In genomic region chr19:39828634-39829032, GRCh38 we compare ENCODE assay signal across 15 cellular contexts. TPM values are rescaled to one million over a fixed set of nuclear protein-coding genes. Genes with fewer than 3 reads are reported as not detected.
DNase-seq lines count a peak whose midpoint lies in the region; ATAC-seq, FAIRE-seq and TF ChIP-seq lines count a peak whose summit lies in the region.
"Had no signal": no experiment of that assay in that cellular context is flagged by ENCODE, and none has a peak within 500 bp of the region (broad histone marks: within the 10 kb centered on the region; RNA-seq: fewer than 3 reads in every experiment).

No MANE protein-coding gene starts in this region.

- TF ChIP-seq POLR2A in GM12891 (IDR thresholded peaks at IDR 0.05; ENCODE audit: low read depth, low read length), result no peak

- intact Hi-C loops in activated CD8-positive, alpha-beta T cell treated with anti-CD3 and anti-CD28 coated beads for 36 hours (cut with micrococcal nuclease), result no loop called here
- intact Hi-C loops in left cardiac atrium (cut with DNase I), result no loop called here

- H3K4me3 Mint-ChIP-seq in activated CD8-positive, alpha-beta T cell treated with anti-CD3 and anti-CD28 coated beads for 36 hours, result peak overlapping the region; percentile 25
- H3K4me3 Mint-ChIP-seq in neural crest cell, result peak overlapping the region; percentile 60
- H3K4me3 Mint-ChIP-seq in naive thymus-derived CD8-positive, alpha-beta T cell, result peak overlapping the region in 4 of 10 donors; percentile 20 to 75 (median 32)

- peaks cover 22% of the 10 kb centered on the region for H3K4me1 Mint-ChIP-seq in activated CD8-positive, alpha-beta T cell treated with anti-CD3 and anti-CD28 coated beads for 36 hours (ENCODE audit: low read depth)
- H3K4me1 Mint-ChIP-seq in neural crest cell, result peaks cover 27% of the 10 kb centered on the region
- H3K4me1 Mint-ChIP-seq in naive thymus-derived CD8-positive, alpha-beta T cell, result peaks cover 16 to 48% (median 25%) of the 10 kb centered on the region in 4 donors

- DNase-seq in GM12891 (ENCODE audit: insufficient read length, low spot score), result no peak
- DNase-seq in MV-4-11 (lab: John Stamatoyannopoulos, UW), result peak; percentile 91
- no peak for DNase-seq in activated CD8-positive, alpha-beta T cell treated with anti-CD3 and anti-CD28 coated beads for 36 hours
- no peak for DNase-seq in neural crest cell (ENCODE audit: low read depth, low spot score)
- DNase-seq in mesenteric fat pad (ENCODE audit: low spot score), result no peak
- no peak for DNase-seq in naive thymus-derived CD8-positive, alpha-beta T cell
- no peak for DNase-seq in left cardiac atrium
- DNase-seq: activated CD4-positive, CD25-positive, alpha-beta regulatory T cell treated with anti-CD3 and anti-CD28 coated beads, Interleukin-2, amount 50 U/mL, for 72 hours; amygdala; IMR-90; NCI-H226 had no signal

- H3K27me3 Mint-ChIP-seq in activated CD8-positive, alpha-beta T cell treated with anti-CD3 and anti-CD28 coated beads for 36 hours, result no peaks in the 10 kb centered on the region
- peaks cover 4% of the 10 kb centered on the region for H3K27me3 Mint-ChIP-seq in neural crest cell (ENCODE audit: low read depth)
- no peaks in the 10 kb centered on the region for H3K27me3 Mint-ChIP-seq in naive thymus-derived CD8-positive, alpha-beta T cell

- CTCF ChIA-PET in activated CD8-positive, alpha-beta T cell treated with anti-CD3 and anti-CD28 coated beads for 36 hours (lab: Charles Lee), result interaction anchor here (4.7 kb wide), 1 partner anchor 15 kb away, joined by 30 read pairs; no protein-coding TSS in a partner anchor

- FAIRE-seq in GM12891 (lab: Jason Lieb, UNC), result peak; percentile 50
- FAIRE-seq: GM12892, islet of Langerhans had no signal

- POLR2A ChIA-PET in activated CD8-positive, alpha-beta T cell treated with anti-CD3 and anti-CD28 coated beads for 36 hours (lab: Charles Lee), result interaction anchor here (0.6 to 1.0 kb wide), 2 partner anchors 59 to 240 kb away, joined by 3 read pairs; no protein-coding TSS in a partner anchor
- POLR2A ChIA-PET in naive thymus-derived CD8-positive, alpha-beta T cell (lab: Charles Lee), result interaction anchor here (0.6 kb wide), 1 partner anchor 8 kb away, joined by 4 read pairs; no protein-coding TSS in a partner anchor

- peaks cover 48% of the 10 kb centered on the region for H3K36me3 Mint-ChIP-seq in activated CD8-positive, alpha-beta T cell treated with anti-CD3 and anti-CD28 coated beads for 36 hours (ENCODE audit: low read depth)
- H3K36me3 Mint-ChIP-seq in neural crest cell (ENCODE audit: low read depth), result peaks cover 25% of the 10 kb centered on the region
- H3K36me3 Mint-ChIP-seq in naive thymus-derived CD8-positive, alpha-beta T cell, result peaks cover 0 to 23% (median 9%) of the 10 kb centered on the region in 3 donors

- ATAC-seq in activated CD8-positive, alpha-beta T cell treated with anti-CD3 and anti-CD28 coated beads for 36 hours, result no peak
- ATAC-seq in naive thymus-derived CD8-positive, alpha-beta T cell, result no peak
- no peak for ATAC-seq in left cardiac atrium

- H3K9me3 Mint-ChIP-seq in activated CD8-positive, alpha-beta T cell treated with anti-CD3 and anti-CD28 coated beads for 36 hours, result no peaks in the 10 kb centered on the region
- no peaks in the 10 kb centered on the region for H3K9me3 Mint-ChIP-seq in neural crest cell
- no peaks in the 10 kb centered on the region for H3K9me3 Mint-ChIP-seq in naive thymus-derived CD8-positive, alpha-beta T cell

- H3K27ac Mint-ChIP-seq in activated CD8-positive, alpha-beta T cell treated with anti-CD3 and anti-CD28 coated beads for 36 hours, result peak overlapping the region; percentile 78
- H3K27ac Mint-ChIP-seq in neural crest cell (ENCODE audit: unreplicated experiment), result no peak overlapping the region
- H3K27ac Mint-ChIP-seq in naive thymus-derived CD8-positive, alpha-beta T cell, result peak overlapping the region in 3 of 10 donors; percentile 57 to 89 (median 81)

- TF ChIP-seq CTCF in activated CD8-positive, alpha-beta T cell treated with anti-CD3 and anti-CD28 coated beads for 36 hours (IDR thresholded peaks at IDR 0.05), result no peak
- no peak for TF ChIP-seq CTCF in neural crest cell (conservative IDR thresholded peaks at IDR 0.05)

TF ChIP-seq in GM12891, 5 proteins besides CTCF, POLR2A, EP300 and RAD21:
- TF ChIP-seq SPI1 (IDR thresholded peaks at IDR 0.05; ENCODE audit: low read depth, low read length) (peak; percentile 59; the same call in 1 of the 2 replicates), PAX5 (IDR thresholded peaks at IDR 0.05; ENCODE audit: insufficient read depth, low read length, severe bottlenecking) (no peak)
TF ChIP-seq in GM12891: peak in this region for 1.

RNA-seq across cellular contexts. Expression of gene DYRK1B, which starts 5.3 kb away (rescaled TPM):
- polyA plus RNA-seq in GM12891 (2012; ENCODE audit: low read depth, missing spikeins), result 7.1 TPM
- total RNA-seq in activated CD8-positive, alpha-beta T cell treated with anti-CD3 and anti-CD28 coated beads for 36 hours, result 1 to 10 TPM; 5.4 to 7.0 TPM
- total RNA-seq in neural crest cell, result 40.5 and 44.9 TPM in 2 replicates
- 8.8 TPM for total RNA-seq in mesenteric fat pad
- 10 to 100 TPM; 18.0 to 19.7 TPM for total RNA-seq in naive thymus-derived CD8-positive, alpha-beta T cell
- polyA plus RNA-seq in naive thymus-derived CD8-positive, alpha-beta T cell, result 1 to 10 TPM; 5.2 to 6.2 (median 5.6) TPM
- total RNA-seq in left cardiac atrium, result 10 to 100 TPM in 1 of 2 donors, 1 to 10 TPM in 1; 7.0 to 14.7 TPM

RNA-seq across cellular contexts. Expression of gene FBL, which starts 17.5 kb away (rescaled TPM):
- polyA plus RNA-seq in GM12891 (2012; ENCODE audit: low read depth, missing spikeins), result 428 TPM
- total RNA-seq in activated CD8-positive, alpha-beta T cell treated with anti-CD3 and anti-CD28 coated beads for 36 hours, result 100 to 1,000 TPM; 901 to 905 TPM
- total RNA-seq in neural crest cell, result 473 and 489 TPM in 2 replicates
- total RNA-seq in mesenteric fat pad, result 121 TPM
- total RNA-seq in naive thymus-derived CD8-positive, alpha-beta T cell, result 100 to 1,000 TPM; 336 to 365 TPM
- polyA plus RNA-seq in naive thymus-derived CD8-positive, alpha-beta T cell, result 100 to 1,000 TPM; 231 to 246 (median 236) TPM
- 10 to 100 TPM; 67.7 to 87.7 TPM for total RNA-seq in left cardiac atrium

RNA-seq across cellular contexts. Expression of gene LEUTX, which starts 50.0 kb away (rescaled TPM):
- not detected for polyA plus RNA-seq in GM12891 (2012; ENCODE audit: low read depth, missing spikeins)
- not detected for total RNA-seq in activated CD8-positive, alpha-beta T cell treated with anti-CD3 and anti-CD28 coated beads for 36 hours
- total RNA-seq in neural crest cell (not detected in 2 replicates), mesenteric fat pad (not detected), left cardiac atrium (not detected)
- not detected for total RNA-seq in naive thymus-derived CD8-positive, alpha-beta T cell
- polyA plus RNA-seq in naive thymus-derived CD8-positive, alpha-beta T cell, result not detected
- total RNA-seq: chondrocyte, IMR-90, OCI-LY7 had no signal
- polyA plus RNA-seq: IMR-90 had no signal
